Comparison of ENCODE assay signal across 24 cellular contexts in genomic region chr11:124202951-124203350, GRCh38. TPM values are rescaled to one million over a fixed set of nuclear protein-coding genes. Genes with fewer than 3 reads are reported as not detected.
"Had no signal": no experiment of that assay in that cellular context is flagged by ENCODE, and none has a peak within 500 bp of the region (broad histone marks: within the 10 kb centered on the region; RNA-seq: fewer than 3 reads in every experiment).

No MANE protein-coding gene starts in this region.

- H3K4me1 ChIP-seq: SJCRH30 had no signal

- H3K36me3 ChIP-seq: SJCRH30 had no signal

- H3K4me3 ChIP-seq: SJCRH30 had no signal

- H3K9me3 ChIP-seq: SJCRH30 had no signal

- H3K9ac ChIP-seq: KMS-11 had no signal

- ATAC-seq: HepG2, SK-N-SH treated with all-trans-retinoic acid at 6 μM for 48 hours had no signal

- H3K4me2 ChIP-seq: KMS-11 had no signal

- DNase-seq: IMR-90, Kasumi-1, MV-4-11, NCI-H1048, NCI-H1105, NCI-H1436 treated with DMSO at 0.1 percent for 48 hours, NCI-H1694, NCI-H187 treated with DMSO at 0.1 percent for 48 hours, NCI-H2029 treated with DMSO at 0.1 percent for 48 hours, NCI-H2171 treated with DMSO at 0.1 percent for 48 hours, NCI-H345, NCI-H446 treated with DMSO at 0.1 percent for 48 hours, NCI-H510A treated with DMSO at 0.1 percent for 48 hours, NCI-H526 treated with DMSO at 0.1 percent for 48 hours, NCI-H748 treated with DMSO at 0.1 percent for 48 hours, Right ventricle myocardium superior, RPMI8226, T-helper 1 cell had no signal

- H3K27ac ChIP-seq: KMS-11, SJCRH30 had no signal

- H3K27me3 ChIP-seq: SJCRH30 had no signal

RNA-seq across cellular contexts. Expression of gene OR10D3, which starts 19.8 kb away (rescaled TPM):
- total RNA-seq: HepG2, HT1080, IMR-90, MCF 10A, Right ventricle myocardium superior, SJCRH30 had no signal
- polyA plus RNA-seq: HepG2, IMR-90 had no signal

RNA-seq across cellular contexts. Expression of gene OR8G1, which starts 37.9 kb away (rescaled TPM):
- total RNA-seq: HepG2, HT1080, IMR-90, MCF 10A, Right ventricle myocardium superior, SJCRH30 had no signal
- polyA plus RNA-seq: HepG2, IMR-90 had no signal

RNA-seq across cellular contexts. Expression of gene OR8G5, which starts 53.2 kb away (rescaled TPM):
- total RNA-seq: HepG2, HT1080, IMR-90, MCF 10A, Right ventricle myocardium superior, SJCRH30 had no signal
- polyA plus RNA-seq: HepG2, IMR-90 had no signal
